ENCODE assay signal across 1 cellular context in the genomic region with DNA sequence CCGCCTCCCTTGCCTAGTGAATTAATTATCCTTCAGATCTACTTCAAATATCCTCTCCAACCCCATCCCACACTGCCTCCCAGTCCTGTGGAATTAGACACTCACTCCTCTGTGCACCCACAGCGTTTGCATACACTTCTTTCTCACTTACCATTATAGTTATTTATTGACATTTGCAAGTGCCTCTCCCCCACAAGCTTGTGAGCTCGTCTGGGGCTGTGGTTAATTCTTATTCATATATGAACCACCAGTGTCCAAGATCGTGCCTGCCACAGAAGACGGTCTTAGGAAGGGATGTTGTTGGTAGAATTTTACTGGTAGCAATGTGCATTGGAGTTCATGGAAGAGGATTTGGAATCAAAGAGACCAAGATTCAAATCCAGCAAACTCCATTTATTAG.
A peak's percentile ranks its signal among the peaks of the same experiment; 100 is the strongest.
TF ChIP-seq lines count a peak whose summit lies in the region.

No MANE protein-coding gene starts in this region.

TF ChIP-seq in GM12878, 131 proteins besides CTCF, POLR2A, EP300 and RAD21:
- TF ChIP-seq, protein P1, sequence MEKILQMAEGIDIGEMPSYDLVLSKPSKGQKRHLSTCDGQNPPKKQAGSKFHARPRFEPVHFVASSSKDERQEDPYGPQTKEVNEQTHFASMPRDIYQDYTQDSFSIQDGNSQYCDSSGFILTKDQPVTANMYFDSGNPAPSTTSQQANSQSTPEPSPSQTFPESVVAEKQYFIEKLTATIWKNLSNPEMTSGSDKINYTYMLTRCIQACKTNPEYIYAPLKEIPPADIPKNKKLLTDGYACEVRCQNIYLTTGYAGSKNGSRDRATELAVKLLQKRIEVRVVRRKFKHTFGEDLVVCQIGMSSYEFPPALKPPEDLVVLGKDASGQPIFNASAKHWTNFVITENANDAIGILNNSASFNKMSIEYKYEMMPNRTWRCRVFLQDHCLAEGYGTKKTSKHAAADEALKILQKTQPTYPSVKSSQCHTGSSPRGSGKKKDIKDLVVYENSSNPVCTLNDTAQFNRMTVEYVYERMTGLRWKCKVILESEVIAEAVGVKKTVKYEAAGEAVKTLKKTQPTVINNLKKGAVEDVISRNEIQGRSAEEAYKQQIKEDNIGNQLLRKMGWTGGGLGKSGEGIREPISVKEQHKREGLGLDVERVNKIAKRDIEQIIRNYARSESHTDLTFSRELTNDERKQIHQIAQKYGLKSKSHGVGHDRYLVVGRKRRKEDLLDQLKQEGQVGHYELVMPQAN (conservative IDR thresholded peaks at IDR 0.05): no peak
- TF ChIP-seq, protein P2, sequence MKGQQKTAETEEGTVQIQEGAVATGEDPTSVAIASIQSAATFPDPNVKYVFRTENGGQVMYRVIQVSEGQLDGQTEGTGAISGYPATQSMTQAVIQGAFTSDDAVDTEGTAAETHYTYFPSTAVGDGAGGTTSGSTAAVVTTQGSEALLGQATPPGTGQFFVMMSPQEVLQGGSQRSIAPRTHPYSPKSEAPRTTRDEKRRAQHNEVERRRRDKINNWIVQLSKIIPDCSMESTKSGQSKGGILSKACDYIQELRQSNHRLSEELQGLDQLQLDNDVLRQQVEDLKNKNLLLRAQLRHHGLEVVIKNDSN (IDR thresholded peaks at IDR 0.05; ENCODE audit: borderline replicate concordance, extremely low read length, insufficient read depth, low read depth, low read length): no peak
- TF ChIP-seq HDAC2 (IDR thresholded peaks at IDR 0.05) (no peak), IKZF2 (IDR thresholded peaks at IDR 0.05) (peak; percentile 12 to 26; a peak in 1 of 4 replicates)
